ENCODE assay signal across 21 cellular contexts in the genomic region with DNA sequence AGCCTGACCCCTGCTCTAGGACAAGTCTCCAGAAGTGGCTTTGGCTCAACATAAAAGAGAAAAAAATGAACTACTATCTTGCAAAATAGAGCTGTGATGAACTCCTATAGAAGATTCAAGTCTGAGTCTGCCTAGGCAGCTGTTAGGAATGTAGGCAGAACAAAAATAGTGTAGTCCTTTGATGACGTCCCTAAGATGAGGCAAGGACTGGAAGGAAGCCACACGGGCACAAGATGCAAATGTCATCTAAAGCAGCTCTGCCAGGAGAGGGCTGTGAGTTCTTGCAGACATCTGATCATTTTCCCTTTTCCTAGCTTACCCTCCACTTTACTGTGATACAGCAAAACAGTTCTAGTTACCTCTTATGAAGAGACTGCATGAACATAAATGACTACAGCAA. TPM values are rescaled to one million over a fixed set of nuclear protein-coding genes. Genes with fewer than 3 reads are reported as not detected.
A peak's percentile ranks its signal among the peaks of the same experiment; 100 is the strongest.
DNase-seq lines count a peak whose midpoint lies in the region; ATAC-seq, FAIRE-seq and TF ChIP-seq lines count a peak whose summit lies in the region.
"Had no signal": no experiment of that assay in that cellular context is flagged by ENCODE, and none has a peak within 500 bp of the region (broad histone marks: within the 10 kb centered on the region; RNA-seq: fewer than 3 reads in every experiment).

No MANE protein-coding gene starts in this region.

- peak overlapping the region in 2 of 12 donors; percentile 27 to 43 for H3K27ac ChIP-seq in heart left ventricle
- H3K27ac ChIP-seq in rectal smooth muscle tissue (ENCODE audit: low read depth, low read length) = peak overlapping the region; percentile 27
- H3K27ac ChIP-seq: RWPE1, upper lobe of left lung, VCaP had no signal

- H3K36me3 ChIP-seq in bronchial epithelial cell (ENCODE audit: control insufficient read depth, insufficient read depth, low read length) = peaks cover 13% of the 10 kb centered on the region
- peaks cover 0 to 53% (median 35%) of the 10 kb centered on the region in 9 donors for H3K36me3 ChIP-seq in heart left ventricle
- peaks cover 2% of the 10 kb centered on the region for H3K36me3 ChIP-seq in rectal smooth muscle tissue (ENCODE audit: control insufficient read depth, insufficient read depth, low read length)

- TF ChIP-seq CTCF in bronchial epithelial cell (IDR thresholded peaks at IDR 0.05; ENCODE audit: insufficient read depth, low read length, severe bottlenecking) = no peak
- TF ChIP-seq CTCF in heart left ventricle (IDR thresholded peaks at IDR 0.05) = no peak

- WGBS in heart left ventricle, 4 donors = 36 to 57% (median 46%) methylated on average over 2 of the region's 2 CpGs

- H3K4me3 ChIP-seq in bronchial epithelial cell (ENCODE audit: low read depth, low read length) = no peak overlapping the region
- H3K4me3 ChIP-seq in heart left ventricle = no peak overlapping the region
- no peak overlapping the region for H3K4me3 ChIP-seq in rectal smooth muscle tissue (ENCODE audit: low read length)
- H3K4me3 ChIP-seq: upper lobe of left lung had no signal

- no peak for TF ChIP-seq POLR2A in heart left ventricle (IDR thresholded peaks at IDR 0.05)

- peak; percentile 69 to 97 (median 84) for ATAC-seq in heart left ventricle
- no peak for ATAC-seq in GM19452 (IDR thresholded peaks at IDR 0.05; ENCODE audit: unreplicated experiment)
- ATAC-seq in HG03135 (IDR thresholded peaks at IDR 0.05; ENCODE audit: unreplicated experiment) = no peak
- no peak for ATAC-seq in GM21367 (IDR thresholded peaks at IDR 0.05; ENCODE audit: unreplicated experiment)
- ATAC-seq: stimulated activated naive CD8-positive, alpha-beta T cell treated with anti-CD3 and anti-CD28 coated beads, Interleukin-15, Interleukin-2, amounts not matched to agents 100 U/mL and 50 U/mL, for 24 hours had no signal

- peak; percentile 11 for DNase-seq in G401 (ENCODE audit: low spot score)
- peak; percentile 5 for DNase-seq in bronchial epithelial cell (ENCODE audit: low read depth)
- DNase-seq in heart left ventricle = peak in 3 of 5 donors; percentile 30 to 43 (median 39)
- DNase-seq in NCI-H128 (lab: John Stamatoyannopoulos, UW; ENCODE audit: unreplicated experiment) = no peak
- DNase-seq: activated CD4-positive, alpha-beta memory T cell treated with anti-CD3 and anti-CD28 coated beads for 36 hours; activated naive CD4-positive, alpha-beta T cell treated with anti-CD3 and anti-CD28 coated beads, Interleukin-2, amount 50 U/mL, for 16 hours; activated T-cell treated with anti-CD3 and anti-CD28 coated beads, Interleukin-2, amount 50 U/mL, for 1 hour; DND-41; kidney; mesendoderm; NCI-H2081; NCI-H510A; stimulated activated naive CD8-positive, alpha-beta T cell treated with anti-CD3 and anti-CD28 coated beads, Interleukin-15, Interleukin-2, amounts not matched to agents 100 U/mL and 50 U/mL, for 24 hours; T-helper 1 cell; upper lobe of left lung had no signal

- no peaks in the 10 kb centered on the region for H3K9me3 ChIP-seq in heart left ventricle
- H3K9me3 ChIP-seq: upper lobe of left lung had no signal

- H3K9ac ChIP-seq in rectal smooth muscle tissue (ENCODE audit: low read length) = no peak overlapping the region

- intact Hi-C loops in heart left ventricle (cut with DNase I) = no loop called here

- H3K4me1 ChIP-seq in heart left ventricle = no peaks in the 10 kb centered on the region
- no peaks in the 10 kb centered on the region for H3K4me1 ChIP-seq in rectal smooth muscle tissue (ENCODE audit: control insufficient read depth, insufficient read depth, low read length)
- H3K4me1 ChIP-seq: upper lobe of left lung had no signal

- peak; percentile 85 for FAIRE-seq in bronchial epithelial cell (lab: Jason Lieb, UNC)
- FAIRE-seq: kidney had no signal

- no peaks in the 10 kb centered on the region for H3K27me3 ChIP-seq in bronchial epithelial cell (ENCODE audit: control insufficient read depth, insufficient read depth, low read length)
- no peaks in the 10 kb centered on the region for H3K27me3 ChIP-seq in heart left ventricle
- no peaks in the 10 kb centered on the region for H3K27me3 ChIP-seq in rectal smooth muscle tissue (ENCODE audit: control insufficient read depth, insufficient read depth, low read length)
- H3K27me3 ChIP-seq: upper lobe of left lung had no signal

- in situ Hi-C loops in G401 (cut with HindIII; ENCODE audit: low sequenced_read_pairs) = no loop called here

RNA-seq across cellular contexts. Expression of gene ASNS, which starts 20.5 kb away (rescaled TPM):
- total RNA-seq in G401 (2014; rRNA removed; shearing (Covaris generic)) = 19.5 and 23.4 TPM in 2 replicates
- total RNA-seq in bronchial epithelial cell (161 and 311 TPM in 2 replicates), heart left ventricle (10 to 100 TPM in 5 of 9 donors, 1 to 10 TPM in 4; 5.3 to 17.8 (median 10.1) TPM)
- polyA plus RNA-seq in heart left ventricle = 10 to 100 TPM in 1 of 2 donors, 1 to 10 TPM in 1; 8.3 to 18.6 TPM

Comparison
In these comparisons a context has a peak if more than half of its experiments do, and no peak if none do; other contexts are left out.
1. ATAC-seq: peak in heart left ventricle (4 of 4); none in GM19452 (single experiment), HG03135 (single experiment) and GM21367 (single experiment).